ENCODE assay signal across 23 cellular contexts in the genomic region with DNA sequence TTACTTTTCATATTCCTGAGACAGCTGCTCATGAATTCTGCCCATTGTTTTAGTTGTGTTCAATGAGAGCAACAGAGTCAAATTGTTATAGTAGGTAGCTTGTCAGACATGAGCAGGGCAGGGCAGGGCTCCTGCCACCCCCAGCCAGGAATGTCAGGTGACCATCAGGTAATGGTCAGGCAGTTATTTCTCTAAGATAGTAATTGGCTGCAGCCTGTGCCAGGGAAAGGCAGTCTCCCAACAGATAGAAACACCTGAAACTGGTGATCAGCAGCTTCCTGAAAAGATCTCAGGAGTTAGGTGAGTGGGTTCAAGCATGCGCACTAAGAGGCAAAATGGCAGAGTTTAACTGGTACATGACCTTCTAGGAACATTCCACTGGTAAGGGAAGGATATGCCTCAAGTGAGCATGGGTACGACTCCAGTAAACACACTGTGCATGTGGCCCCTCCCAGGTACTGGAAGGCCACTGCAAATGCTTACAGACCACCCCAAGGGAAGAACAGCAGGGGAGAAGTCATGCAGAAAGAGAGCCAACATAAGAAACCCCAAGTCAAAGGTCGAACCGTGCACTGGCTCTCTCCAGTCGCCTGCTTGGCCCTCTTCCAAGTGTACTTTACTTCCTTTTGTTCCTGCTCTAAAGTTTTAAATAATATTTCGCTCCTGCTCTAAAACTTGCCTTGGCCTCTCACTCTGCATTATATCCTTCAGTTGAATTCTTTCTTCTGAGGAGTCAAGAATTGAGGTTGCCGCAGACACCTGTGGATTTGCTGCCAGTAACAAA. TPM values are rescaled to one million over a fixed set of nuclear protein-coding genes. Genes with fewer than 3 reads are reported as not detected.
"Had no signal": no experiment of that assay in that cellular context is flagged by ENCODE, and none has a peak within 500 bp of the region (broad histone marks: within the 10 kb centered on the region; RNA-seq: fewer than 3 reads in every experiment).

No MANE protein-coding gene starts in this region.

- H3K4me1 Mint-ChIP-seq: activated CD4-positive, alpha-beta T cell treated with anti-CD3 and anti-CD28 coated beads, Interleukin-2, amount 10 ng/mL, durations not matched to agents 7 days and 5 days; memory B cell; natural killer cell had no signal

- ATAC-seq: esophagus mucosa, left ventricle myocardium superior, natural killer cell had no signal

- H3K9me3 ChIP-seq: suprapubic skin had no signal

- H3K36me3 Mint-ChIP-seq: natural killer cell had no signal

- DNase-seq: activated CD4-positive, alpha-beta T cell treated with anti-CD3 and anti-CD28 coated beads, Interleukin-2, amount 10 ng/mL, durations not matched to agents 7 days and 5 days; activated CD4-positive, CD25-positive, alpha-beta regulatory T cell; activated naive CD4-positive, alpha-beta T cell; aorta; kidney; left ventricle myocardium superior; natural killer cell; posterior cingulate gyrus; stimulated activated CD4-positive, alpha-beta T cell treated with anti-CD3 and anti-CD28 coated beads, Interleukin-15, amount 100 ng/mL, for 24 hours; stimulated activated CD4-positive, alpha-beta T cell treated with anti-CD3 and anti-CD28 coated beads, Interleukin-4, amount 100 ng/mL, for 24 hours; stimulated activated naive CD4-positive, alpha-beta T cell treated with Interleukin-2 at 50 U/mL for 16 hours had no signal

- H3K4me1 ChIP-seq: suprapubic skin had no signal

- H3K27me3 ChIP-seq: hepatocyte, suprapubic skin had no signal

- H3K4me3 Mint-ChIP-seq: activated CD4-positive, alpha-beta T cell treated with anti-CD3 and anti-CD28 coated beads, Interleukin-2, amount 10 ng/mL, durations not matched to agents 7 days and 5 days; memory B cell; natural killer cell; T-helper 1 cell treated with Interleukin-12 subunit alpha and Interleukin-12 subunit beta and Interleukin-4 antibody, amounts not matched to agents 30 μg/mL and 1 μg/mL, for 36 hours had no signal

- H3K36me3 ChIP-seq: suprapubic skin had no signal

- H3K27ac ChIP-seq: hepatocyte, suprapubic skin had no signal

- H3K9me3 Mint-ChIP-seq: memory B cell; natural killer cell; T-helper 1 cell treated with Interleukin-12 subunit alpha and Interleukin-12 subunit beta and Interleukin-4 antibody, amounts not matched to agents 30 μg/mL and 1 μg/mL, for 36 hours had no signal

- H3K4me3 ChIP-seq: hepatocyte, suprapubic skin had no signal

- FAIRE-seq: kidney, TTC549 had no signal

- H3K27ac Mint-ChIP-seq: activated CD4-positive, alpha-beta T cell treated with anti-CD3 and anti-CD28 coated beads, Interleukin-2, amount 10 ng/mL, durations not matched to agents 7 days and 5 days; memory B cell; natural killer cell; T-helper 1 cell treated with Interleukin-12 subunit alpha and Interleukin-12 subunit beta and Interleukin-4 antibody, amounts not matched to agents 30 μg/mL and 1 μg/mL, for 36 hours had no signal

RNA-seq across cellular contexts. Expression of a gene that starts 25.1 kb away (rescaled TPM):
- total RNA-seq: activated CD4-positive, alpha-beta T cell treated with anti-CD3 and anti-CD28 coated beads, Interleukin-2, amount 10 ng/mL, durations not matched to agents 7 days and 5 days; activated CD8-positive, alpha-beta memory T cell treated with anti-CD3 and anti-CD28 coated beads for 36 hours; aorta; chondrocyte; dermis microvascular lymphatic vessel endothelial cell; esophagus mucosa; glomerular endothelial cell; kidney; left ventricle myocardium superior; natural killer cell; skeletal muscle tissue; suprapubic skin; ureter had no signal
- polyA plus RNA-seq: hepatocyte had no signal
